Comparison of ENCODE assay signal across 11 cellular contexts in the genomic region with DNA sequence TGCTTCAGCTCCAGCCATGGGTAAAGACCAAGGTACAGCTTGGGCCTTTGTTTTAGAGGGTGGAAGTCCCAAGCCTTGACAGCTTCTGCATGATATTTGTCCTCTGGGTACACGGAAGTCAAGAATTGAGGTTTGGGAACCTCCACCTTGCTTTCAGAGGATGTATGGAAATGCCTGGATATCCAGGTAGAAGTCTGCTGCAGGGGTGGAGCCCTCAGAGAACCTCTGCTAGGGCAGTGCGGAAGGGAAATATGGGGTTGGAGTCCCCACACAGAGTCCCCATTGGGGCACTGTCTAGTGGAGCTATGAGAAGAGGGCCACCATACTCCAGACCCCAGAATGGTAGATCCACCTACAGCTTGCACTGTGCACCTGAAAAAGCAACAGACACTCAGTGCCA. TPM values are rescaled to one million over a fixed set of nuclear protein-coding genes. Genes with fewer than 3 reads are reported as not detected.
"Had no signal": no experiment of that assay in that cellular context is flagged by ENCODE, and none has a peak within 500 bp of the region (broad histone marks: within the 10 kb centered on the region; RNA-seq: fewer than 3 reads in every experiment).

No MANE protein-coding gene starts in this region.

- ATAC-seq: GM23338, HepG2 had no signal

- H3K27ac ChIP-seq: HL-60 had no signal

- H3K4me2 ChIP-seq: GM23338 had no signal

- DNase-seq: H9, HCEC 1CT, HFFc6, KG1 had no signal

- H3K4me3 ChIP-seq: GM23338 had no signal

- FAIRE-seq: H1, H54, HepG2 had no signal

RNA-seq across cellular contexts. Expression of a gene that starts 23.0 kb away (rescaled TPM):
- total RNA-seq: H9, HepG2, HFFc6, HT1080 had no signal
- polyA plus RNA-seq: HepG2, IgD-negative memory B cell had no signal
